ENCODE assay signal across 9 cellular contexts in genomic region chr3:123464211-123464610, GRCh38.
"Had no signal": no experiment of that assay in that cellular context is flagged by ENCODE, and none has a peak within 500 bp of the region (broad histone marks: within the 10 kb centered on the region; RNA-seq: fewer than 3 reads in every experiment).

No MANE protein-coding gene starts in this region.

- H3K4me1 ChIP-seq: HAP-1 had no signal

- H3K27ac ChIP-seq: GM23248 had no signal

- H3K9ac ChIP-seq: GM23248 had no signal

- ATAC-seq: GM23338, HCT116 had no signal

- H3K9me3 Mint-ChIP-seq: GM23338, H9, HFFc6 had no signal

- H3K27ac Mint-ChIP-seq: GM23338, H9, HFFc6 had no signal

- H3K4me3 Mint-ChIP-seq: GM23338, H9, HFFc6 had no signal

- H2AFZ ChIP-seq: GM23248 had no signal

- H3K36me3 ChIP-seq: HAP-1 had no signal

- H3K4me2 ChIP-seq: GM23338 had no signal

- DNase-seq: GM23248, GOT3, H7, H9, HCEC 1CT, HFFc6 had no signal

- H3K4me3 ChIP-seq: GM23248, GM23338, HAP-1 had no signal

- H3K9me3 ChIP-seq: HAP-1 had no signal
